In the genomic region with DNA sequence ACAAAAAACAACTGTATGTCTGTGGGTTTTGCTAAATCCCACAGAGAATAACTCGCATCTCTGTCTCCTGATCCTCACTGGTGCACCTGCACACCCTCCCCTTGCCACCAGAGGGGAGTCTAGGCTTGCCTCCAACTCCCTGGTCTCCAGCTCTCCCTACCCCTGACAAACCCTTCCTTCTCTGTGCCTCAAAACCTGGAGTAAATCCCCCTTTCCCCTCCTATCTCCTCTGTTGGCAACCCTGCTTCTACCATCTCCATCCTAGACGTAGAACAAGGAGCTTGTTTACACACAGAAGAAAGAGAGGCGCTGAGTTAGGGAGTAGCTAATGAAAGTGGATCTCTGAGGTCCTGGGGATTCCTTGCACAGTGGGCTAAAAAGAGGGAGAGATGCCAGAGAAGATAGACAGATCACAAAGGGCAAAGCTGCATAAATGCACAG, we compare ENCODE assay signal across 1 cellular context.
TF ChIP-seq lines count a peak whose summit lies in the region.

No MANE protein-coding gene starts in this region.

TF ChIP-seq in HepG2, 621 proteins besides CTCF, POLR2A, EP300 and RAD21 (continued from another document and continues in another):
- TF ChIP-seq, protein P1, sequence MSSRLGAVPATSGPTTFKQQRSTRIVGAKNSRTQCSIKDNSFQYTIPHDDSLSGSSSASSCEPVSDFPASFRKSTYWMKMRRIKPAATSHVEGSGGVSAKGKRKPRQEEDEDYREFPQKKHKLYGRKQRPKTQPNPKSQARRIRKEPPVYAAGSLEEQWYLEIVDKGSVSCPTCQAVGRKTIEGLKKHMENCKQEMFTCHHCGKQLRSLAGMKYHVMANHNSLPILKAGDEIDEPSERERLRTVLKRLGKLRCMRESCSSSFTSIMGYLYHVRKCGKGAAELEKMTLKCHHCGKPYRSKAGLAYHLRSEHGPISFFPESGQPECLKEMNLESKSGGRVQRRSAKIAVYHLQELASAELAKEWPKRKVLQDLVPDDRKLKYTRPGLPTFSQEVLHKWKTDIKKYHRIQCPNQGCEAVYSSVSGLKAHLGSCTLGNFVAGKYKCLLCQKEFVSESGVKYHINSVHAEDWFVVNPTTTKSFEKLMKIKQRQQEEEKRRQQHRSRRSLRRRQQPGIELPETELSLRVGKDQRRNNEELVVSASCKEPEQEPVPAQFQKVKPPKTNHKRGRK (CRISPR knock-in tag; IDR thresholded peaks at IDR 0.05): peak; percentile 81; the same call in 1 of the 2 replicates
- no peak for TF ChIP-seq PHF21A (CRISPR knock-in tag; IDR thresholded peaks at IDR 0.05)
- TF ChIP-seq SMC3 (IDR thresholded peaks at IDR 0.05; ENCODE audit: low read length): peak; percentile 93
- TF ChIP-seq XRCC5 (optimal IDR thresholded peaks at IDR 0.05; ENCODE audit: low read length): peak; percentile 49
- TF ChIP-seq MIER3 (CRISPR knock-in tag; IDR thresholded peaks at IDR 0.05; ENCODE audit: borderline replicate concordance): no peak
- no peak for TF ChIP-seq ZNF337 (CRISPR knock-in tag; IDR thresholded peaks at IDR 0.05; ENCODE audit: borderline replicate concordance, low read depth)
- TF ChIP-seq, protein P2, sequence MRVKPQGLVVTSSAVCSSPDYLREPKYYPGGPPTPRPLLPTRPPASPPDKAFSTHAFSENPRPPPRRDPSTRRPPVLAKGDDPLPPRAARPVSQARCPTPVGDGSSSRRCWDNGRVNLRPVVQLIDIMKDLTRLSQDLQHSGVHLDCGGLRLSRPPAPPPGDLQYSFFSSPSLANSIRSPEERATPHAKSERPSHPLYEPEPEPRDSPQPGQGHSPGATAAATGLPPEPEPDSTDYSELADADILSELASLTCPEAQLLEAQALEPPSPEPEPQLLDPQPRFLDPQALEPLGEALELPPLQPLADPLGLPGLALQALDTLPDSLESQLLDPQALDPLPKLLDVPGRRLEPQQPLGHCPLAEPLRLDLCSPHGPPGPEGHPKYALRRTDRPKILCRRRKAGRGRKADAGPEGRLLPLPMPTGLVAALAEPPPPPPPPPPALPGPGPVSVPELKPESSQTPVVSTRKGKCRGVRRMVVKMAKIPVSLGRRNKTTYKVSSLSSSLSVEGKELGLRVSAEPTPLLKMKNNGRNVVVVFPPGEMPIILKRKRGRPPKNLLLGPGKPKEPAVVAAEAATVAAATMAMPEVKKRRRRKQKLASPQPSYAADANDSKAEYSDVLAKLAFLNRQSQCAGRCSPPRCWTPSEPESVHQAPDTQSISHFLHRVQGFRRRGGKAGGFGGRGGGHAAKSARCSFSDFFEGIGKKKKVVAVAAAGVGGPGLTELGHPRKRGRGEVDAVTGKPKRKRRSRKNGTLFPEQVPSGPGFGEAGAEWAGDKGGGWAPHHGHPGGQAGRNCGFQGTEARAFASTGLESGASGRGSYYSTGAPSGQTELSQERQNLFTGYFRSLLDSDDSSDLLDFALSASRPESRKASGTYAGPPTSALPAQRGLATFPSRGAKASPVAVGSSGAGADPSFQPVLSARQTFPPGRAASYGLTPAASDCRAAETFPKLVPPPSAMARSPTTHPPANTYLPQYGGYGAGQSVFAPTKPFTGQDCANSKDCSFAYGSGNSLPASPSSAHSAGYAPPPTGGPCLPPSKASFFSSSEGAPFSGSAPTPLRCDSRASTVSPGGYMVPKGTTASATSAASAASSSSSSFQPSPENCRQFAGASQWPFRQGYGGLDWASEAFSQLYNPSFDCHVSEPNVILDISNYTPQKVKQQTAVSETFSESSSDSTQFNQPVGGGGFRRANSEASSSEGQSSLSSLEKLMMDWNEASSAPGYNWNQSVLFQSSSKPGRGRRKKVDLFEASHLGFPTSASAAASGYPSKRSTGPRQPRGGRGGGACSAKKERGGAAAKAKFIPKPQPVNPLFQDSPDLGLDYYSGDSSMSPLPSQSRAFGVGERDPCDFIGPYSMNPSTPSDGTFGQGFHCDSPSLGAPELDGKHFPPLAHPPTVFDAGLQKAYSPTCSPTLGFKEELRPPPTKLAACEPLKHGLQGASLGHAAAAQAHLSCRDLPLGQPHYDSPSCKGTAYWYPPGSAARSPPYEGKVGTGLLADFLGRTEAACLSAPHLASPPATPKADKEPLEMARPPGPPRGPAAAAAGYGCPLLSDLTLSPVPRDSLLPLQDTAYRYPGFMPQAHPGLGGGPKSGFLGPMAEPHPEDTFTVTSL (CRISPR knock-in tag; IDR thresholded peaks at IDR 0.05; ENCODE audit: borderline replicate concordance): no peak
- TF ChIP-seq STAG1 (CRISPR knock-in tag; IDR thresholded peaks at IDR 0.05): peak; percentile 95
- no peak for TF ChIP-seq ZKSCAN8 (CRISPR knock-in tag; IDR thresholded peaks at IDR 0.05; ENCODE audit: borderline replicate concordance)
- TF ChIP-seq ZNF205 (CRISPR knock-in tag; IDR thresholded peaks at IDR 0.05): no peak
- 0 out of 2 replicates have a peak, but pooled peaks have one; percentile 32 for TF ChIP-seq TGIF2 (CRISPR knock-in tag; IDR thresholded peaks at IDR 0.05)
- TF ChIP-seq SPEN (CRISPR knock-in tag; IDR thresholded peaks at IDR 0.05; ENCODE audit: low read depth): no peak
- TF ChIP-seq, protein P3, sequence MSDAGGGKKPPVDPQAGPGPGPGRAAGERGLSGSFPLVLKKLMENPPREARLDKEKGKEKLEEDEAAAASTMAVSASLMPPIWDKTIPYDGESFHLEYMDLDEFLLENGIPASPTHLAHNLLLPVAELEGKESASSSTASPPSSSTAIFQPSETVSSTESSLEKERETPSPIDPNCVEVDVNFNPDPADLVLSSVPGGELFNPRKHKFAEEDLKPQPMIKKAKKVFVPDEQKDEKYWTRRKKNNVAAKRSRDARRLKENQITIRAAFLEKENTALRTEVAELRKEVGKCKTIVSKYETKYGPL (CRISPR knock-in tag; IDR thresholded peaks at IDR 0.05): no peak
- TF ChIP-seq ZNF232 (CRISPR knock-in tag; IDR thresholded peaks at IDR 0.05; ENCODE audit: borderline replicate concordance): no peak
- TF ChIP-seq ZSCAN25 (CRISPR knock-in tag; IDR thresholded peaks at IDR 0.05): no peak
- TF ChIP-seq, protein P4, sequence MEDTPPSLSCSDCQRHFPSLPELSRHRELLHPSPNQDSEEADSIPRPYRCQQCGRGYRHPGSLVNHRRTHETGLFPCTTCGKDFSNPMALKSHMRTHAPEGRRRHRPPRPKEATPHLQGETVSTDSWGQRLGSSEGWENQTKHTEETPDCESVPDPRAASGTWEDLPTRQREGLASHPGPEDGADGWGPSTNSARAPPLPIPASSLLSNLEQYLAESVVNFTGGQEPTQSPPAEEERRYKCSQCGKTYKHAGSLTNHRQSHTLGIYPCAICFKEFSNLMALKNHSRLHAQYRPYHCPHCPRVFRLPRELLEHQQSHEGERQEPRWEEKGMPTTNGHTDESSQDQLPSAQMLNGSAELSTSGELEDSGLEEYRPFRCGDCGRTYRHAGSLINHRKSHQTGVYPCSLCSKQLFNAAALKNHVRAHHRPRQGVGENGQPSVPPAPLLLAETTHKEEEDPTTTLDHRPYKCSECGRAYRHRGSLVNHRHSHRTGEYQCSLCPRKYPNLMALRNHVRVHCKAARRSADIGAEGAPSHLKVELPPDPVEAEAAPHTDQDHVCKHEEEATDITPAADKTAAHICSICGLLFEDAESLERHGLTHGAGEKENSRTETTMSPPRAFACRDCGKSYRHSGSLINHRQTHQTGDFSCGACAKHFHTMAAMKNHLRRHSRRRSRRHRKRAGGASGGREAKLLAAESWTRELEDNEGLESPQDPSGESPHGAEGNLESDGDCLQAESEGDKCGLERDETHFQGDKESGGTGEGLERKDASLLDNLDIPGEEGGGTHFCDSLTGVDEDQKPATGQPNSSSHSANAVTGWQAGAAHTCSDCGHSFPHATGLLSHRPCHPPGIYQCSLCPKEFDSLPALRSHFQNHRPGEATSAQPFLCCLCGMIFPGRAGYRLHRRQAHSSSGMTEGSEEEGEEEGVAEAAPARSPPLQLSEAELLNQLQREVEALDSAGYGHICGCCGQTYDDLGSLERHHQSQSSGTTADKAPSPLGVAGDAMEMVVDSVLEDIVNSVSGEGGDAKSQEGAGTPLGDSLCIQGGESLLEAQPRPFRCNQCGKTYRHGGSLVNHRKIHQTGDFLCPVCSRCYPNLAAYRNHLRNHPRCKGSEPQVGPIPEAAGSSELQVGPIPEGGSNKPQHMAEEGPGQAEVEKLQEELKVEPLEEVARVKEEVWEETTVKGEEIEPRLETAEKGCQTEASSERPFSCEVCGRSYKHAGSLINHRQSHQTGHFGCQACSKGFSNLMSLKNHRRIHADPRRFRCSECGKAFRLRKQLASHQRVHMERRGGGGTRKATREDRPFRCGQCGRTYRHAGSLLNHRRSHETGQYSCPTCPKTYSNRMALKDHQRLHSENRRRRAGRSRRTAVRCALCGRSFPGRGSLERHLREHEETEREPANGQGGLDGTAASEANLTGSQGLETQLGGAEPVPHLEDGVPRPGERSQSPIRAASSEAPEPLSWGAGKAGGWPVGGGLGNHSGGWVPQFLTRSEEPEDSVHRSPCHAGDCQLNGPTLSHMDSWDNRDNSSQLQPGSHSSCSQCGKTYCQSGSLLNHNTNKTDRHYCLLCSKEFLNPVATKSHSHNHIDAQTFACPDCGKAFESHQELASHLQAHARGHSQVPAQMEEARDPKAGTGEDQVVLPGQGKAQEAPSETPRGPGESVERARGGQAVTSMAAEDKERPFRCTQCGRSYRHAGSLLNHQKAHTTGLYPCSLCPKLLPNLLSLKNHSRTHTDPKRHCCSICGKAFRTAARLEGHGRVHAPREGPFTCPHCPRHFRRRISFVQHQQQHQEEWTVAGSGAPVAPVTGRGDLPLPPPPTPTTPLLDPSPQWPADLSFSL (CRISPR knock-in tag; IDR thresholded peaks at IDR 0.05): no peak
- TF ChIP-seq, protein P5, sequence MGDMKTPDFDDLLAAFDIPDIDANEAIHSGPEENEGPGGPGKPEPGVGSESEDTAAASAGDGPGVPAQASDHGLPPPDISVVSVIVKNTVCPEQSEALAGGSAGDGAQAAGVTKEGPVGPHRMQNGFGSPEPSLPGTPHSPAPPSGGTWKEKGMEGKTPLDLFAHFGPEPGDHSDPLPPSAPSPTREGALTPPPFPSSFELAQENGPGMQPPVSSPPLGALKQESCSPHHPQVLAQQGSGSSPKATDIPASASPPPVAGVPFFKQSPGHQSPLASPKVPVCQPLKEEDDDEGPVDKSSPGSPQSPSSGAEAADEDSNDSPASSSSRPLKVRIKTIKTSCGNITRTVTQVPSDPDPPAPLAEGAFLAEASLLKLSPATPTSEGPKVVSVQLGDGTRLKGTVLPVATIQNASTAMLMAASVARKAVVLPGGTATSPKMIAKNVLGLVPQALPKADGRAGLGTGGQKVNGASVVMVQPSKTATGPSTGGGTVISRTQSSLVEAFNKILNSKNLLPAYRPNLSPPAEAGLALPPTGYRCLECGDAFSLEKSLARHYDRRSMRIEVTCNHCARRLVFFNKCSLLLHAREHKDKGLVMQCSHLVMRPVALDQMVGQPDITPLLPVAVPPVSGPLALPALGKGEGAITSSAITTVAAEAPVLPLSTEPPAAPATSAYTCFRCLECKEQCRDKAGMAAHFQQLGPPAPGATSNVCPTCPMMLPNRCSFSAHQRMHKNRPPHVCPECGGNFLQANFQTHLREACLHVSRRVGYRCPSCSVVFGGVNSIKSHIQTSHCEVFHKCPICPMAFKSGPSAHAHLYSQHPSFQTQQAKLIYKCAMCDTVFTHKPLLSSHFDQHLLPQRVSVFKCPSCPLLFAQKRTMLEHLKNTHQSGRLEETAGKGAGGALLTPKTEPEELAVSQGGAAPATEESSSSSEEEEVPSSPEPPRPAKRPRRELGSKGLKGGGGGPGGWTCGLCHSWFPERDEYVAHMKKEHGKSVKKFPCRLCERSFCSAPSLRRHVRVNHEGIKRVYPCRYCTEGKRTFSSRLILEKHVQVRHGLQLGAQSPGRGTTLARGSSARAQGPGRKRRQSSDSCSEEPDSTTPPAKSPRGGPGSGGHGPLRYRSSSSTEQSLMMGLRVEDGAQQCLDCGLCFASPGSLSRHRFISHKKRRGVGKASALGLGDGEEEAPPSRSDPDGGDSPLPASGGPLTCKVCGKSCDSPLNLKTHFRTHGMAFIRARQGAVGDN (CRISPR knock-in tag; IDR thresholded peaks at IDR 0.05): no peak
- TF ChIP-seq, protein P6, sequence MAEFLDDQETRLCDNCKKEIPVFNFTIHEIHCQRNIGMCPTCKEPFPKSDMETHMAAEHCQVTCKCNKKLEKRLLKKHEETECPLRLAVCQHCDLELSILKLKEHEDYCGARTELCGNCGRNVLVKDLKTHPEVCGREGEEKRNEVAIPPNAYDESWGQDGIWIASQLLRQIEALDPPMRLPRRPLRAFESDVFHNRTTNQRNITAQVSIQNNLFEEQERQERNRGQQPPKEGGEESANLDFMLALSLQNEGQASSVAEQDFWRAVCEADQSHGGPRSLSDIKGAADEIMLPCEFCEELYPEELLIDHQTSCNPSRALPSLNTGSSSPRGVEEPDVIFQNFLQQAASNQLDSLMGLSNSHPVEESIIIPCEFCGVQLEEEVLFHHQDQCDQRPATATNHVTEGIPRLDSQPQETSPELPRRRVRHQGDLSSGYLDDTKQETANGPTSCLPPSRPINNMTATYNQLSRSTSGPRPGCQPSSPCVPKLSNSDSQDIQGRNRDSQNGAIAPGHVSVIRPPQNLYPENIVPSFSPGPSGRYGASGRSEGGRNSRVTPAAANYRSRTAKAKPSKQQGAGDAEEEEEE (CRISPR knock-in tag; IDR thresholded peaks at IDR 0.05; ENCODE audit: borderline replicate concordance): no peak
- TF ChIP-seq, protein P7, sequence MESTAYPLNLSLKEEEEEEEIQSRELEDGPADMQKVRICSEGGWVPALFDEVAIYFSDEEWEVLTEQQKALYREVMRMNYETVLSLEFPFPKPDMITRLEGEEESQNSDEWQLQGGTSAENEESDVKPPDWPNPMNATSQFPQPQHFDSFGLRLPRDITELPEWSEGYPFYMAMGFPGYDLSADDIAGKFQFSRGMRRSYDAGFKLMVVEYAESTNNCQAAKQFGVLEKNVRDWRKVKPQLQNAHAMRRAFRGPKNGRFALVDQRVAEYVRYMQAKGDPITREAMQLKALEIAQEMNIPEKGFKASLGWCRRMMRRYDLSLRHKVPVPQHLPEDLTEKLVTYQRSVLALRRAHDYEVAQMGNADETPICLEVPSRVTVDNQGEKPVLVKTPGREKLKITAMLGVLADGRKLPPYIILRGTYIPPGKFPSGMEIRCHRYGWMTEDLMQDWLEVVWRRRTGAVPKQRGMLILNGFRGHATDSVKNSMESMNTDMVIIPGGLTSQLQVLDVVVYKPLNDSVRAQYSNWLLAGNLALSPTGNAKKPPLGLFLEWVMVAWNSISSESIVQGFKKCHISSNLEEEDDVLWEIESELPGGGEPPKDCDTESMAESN (CRISPR knock-in tag; conservative IDR thresholded peaks at IDR 0.05): no peak
- TF ChIP-seq NR1H2 (CRISPR knock-in tag; IDR thresholded peaks at IDR 0.05; ENCODE audit: borderline replicate concordance, low read depth): no peak
- TF ChIP-seq SAP130 (CRISPR knock-in tag; IDR thresholded peaks at IDR 0.05; ENCODE audit: low read depth): 0 out of 2 replicates have a peak, but pooled peaks have one; percentile 30
- TF ChIP-seq KLF11 (CRISPR knock-in tag; IDR thresholded peaks at IDR 0.05): no peak
- no peak for TF ChIP-seq ZNF891 (CRISPR knock-in tag; IDR thresholded peaks at IDR 0.05)
- no peak for TF ChIP-seq ZNF703 (CRISPR knock-in tag; IDR thresholded peaks at IDR 0.05; ENCODE audit: borderline replicate concordance)
